29 cellular contexts compared by ENCODE assay signal in genomic region chr9:35852267-35852815, GRCh38. TPM values are rescaled to one million over a fixed set of nuclear protein-coding genes. Genes with fewer than 3 reads are reported as not detected.
"Had no signal": no experiment of that assay in that cellular context is flagged by ENCODE, and none has a peak within 500 bp of the region (broad histone marks: within the 10 kb centered on the region; RNA-seq: fewer than 3 reads in every experiment).

No MANE protein-coding gene starts in this region.

- H3K27ac ChIP-seq: body of pancreas, cardiac muscle cell, esophagus muscularis mucosa, neutrophil, pancreas, right lobe of liver, suprapubic skin, tibial nerve, VCaP had no signal

- H3K27ac Mint-ChIP-seq: activated CD8-positive, alpha-beta T cell treated with anti-CD3 and anti-CD28 coated beads, Interleukin-2, amount 10 ng/mL, durations not matched to agents 7 days and 5 days; activated naive CD4-positive, alpha-beta T cell treated with anti-CD3 and anti-CD28 coated beads, Interleukin-2, amount 10 ng/mL, durations not matched to agents 7 days and 5 days; effector memory CD8-positive, alpha-beta T cell; memory B cell; nephron; stimulated activated effector memory CD8-positive, alpha-beta T cell treated with anti-CD3 and anti-CD28 coated beads, Interleukin-12 subunit alpha, Interleukin-12 subunit beta, amount 100 ng/mL, for 72 hours; stimulated activated naive CD8-positive, alpha-beta T cell treated with anti-CD3 and anti-CD28 coated beads, Interleukin-15, amount 100 ng/mL, for 72 hours had no signal

- H3K36me3 ChIP-seq: neutrophil, right lobe of liver had no signal

- H3K9me3 ChIP-seq: body of pancreas, esophagus muscularis mucosa, neutrophil, pancreas, right lobe of liver, suprapubic skin, tibial nerve had no signal

- H3K4me1 ChIP-seq: body of pancreas, pancreas, right lobe of liver had no signal

- DNase-seq: activated CD4-positive, alpha-beta T cell treated with anti-CD3 and anti-CD28 coated beads for 1 hour; activated CD4-positive, alpha-beta T cell treated with anti-CD3 and anti-CD28 coated beads, Interleukin-2, amount 50 U/mL, for 1 hour; activated CD8-positive, alpha-beta T cell treated with anti-CD3 and anti-CD28 coated beads, Interleukin-2, amount 10 ng/mL, durations not matched to agents 7 days and 5 days; activated effector memory CD4-positive, alpha-beta T cell treated with Interleukin-2 at 50 U/mL for 16 hours; activated naive CD4-positive, alpha-beta T cell treated with anti-CD3 and anti-CD28 coated beads, Interleukin-2, amount 10 ng/mL, durations not matched to agents 7 days and 5 days; anterior cingulate cortex; body of pancreas; dermis blood vessel endothelial cell; effector memory CD8-positive, alpha-beta T cell; hippocampal formation; pancreas; small intestine had no signal

- H3K4me3 Mint-ChIP-seq: activated CD8-positive, alpha-beta T cell treated with anti-CD3 and anti-CD28 coated beads, Interleukin-2, amount 10 ng/mL, durations not matched to agents 7 days and 5 days; activated naive CD4-positive, alpha-beta T cell treated with anti-CD3 and anti-CD28 coated beads, Interleukin-2, amount 10 ng/mL, durations not matched to agents 7 days and 5 days; effector memory CD8-positive, alpha-beta T cell; memory B cell; nephron; stimulated activated effector memory CD8-positive, alpha-beta T cell treated with anti-CD3 and anti-CD28 coated beads, Interleukin-12 subunit alpha, Interleukin-12 subunit beta, amount 100 ng/mL, for 72 hours; stimulated activated naive CD8-positive, alpha-beta T cell treated with anti-CD3 and anti-CD28 coated beads, Interleukin-15, amount 100 ng/mL, for 72 hours had no signal

- H3K27me3 ChIP-seq: body of pancreas, cardiac muscle cell, esophagus muscularis mucosa, pancreas, right lobe of liver, suprapubic skin, tibial nerve had no signal

- H3K9me3 Mint-ChIP-seq: activated naive CD4-positive, alpha-beta T cell treated with anti-CD3 and anti-CD28 coated beads, Interleukin-2, amount 10 ng/mL, durations not matched to agents 7 days and 5 days; effector memory CD8-positive, alpha-beta T cell; memory B cell; nephron; stimulated activated effector memory CD8-positive, alpha-beta T cell treated with anti-CD3 and anti-CD28 coated beads, Interleukin-12 subunit alpha, Interleukin-12 subunit beta, amount 100 ng/mL, for 72 hours; stimulated activated naive CD8-positive, alpha-beta T cell treated with anti-CD3 and anti-CD28 coated beads, Interleukin-15, amount 100 ng/mL, for 72 hours had no signal

- H3K36me3 Mint-ChIP-seq: activated naive CD4-positive, alpha-beta T cell treated with anti-CD3 and anti-CD28 coated beads, Interleukin-2, amount 10 ng/mL, durations not matched to agents 7 days and 5 days; stimulated activated effector memory CD8-positive, alpha-beta T cell treated with anti-CD3 and anti-CD28 coated beads, Interleukin-12 subunit alpha, Interleukin-12 subunit beta, amount 100 ng/mL, for 72 hours had no signal

- H3K4me3 ChIP-seq: body of pancreas, cardiac muscle cell, esophagus muscularis mucosa, pancreas, right lobe of liver, suprapubic skin, tibial nerve had no signal

- ATAC-seq: activated CD8-positive, alpha-beta T cell treated with anti-CD3 and anti-CD28 coated beads, Interleukin-2, amount 10 ng/mL, durations not matched to agents 7 days and 5 days; body of pancreas; effector memory CD8-positive, alpha-beta T cell; pancreas; stimulated activated effector memory CD8-positive, alpha-beta T cell treated with anti-CD3 and anti-CD28 coated beads, Interleukin-12 subunit alpha, Interleukin-12 subunit beta, amount 100 ng/mL, for 72 hours; stimulated activated naive CD8-positive, alpha-beta T cell treated with anti-CD3 and anti-CD28 coated beads, Interleukin-15, amount 100 ng/mL, for 72 hours had no signal

- H3K27me3 Mint-ChIP-seq: memory B cell; stimulated activated naive CD8-positive, alpha-beta T cell treated with anti-CD3 and anti-CD28 coated beads, Interleukin-15, amount 100 ng/mL, for 72 hours had no signal

- H3K4me1 Mint-ChIP-seq: activated naive CD4-positive, alpha-beta T cell treated with anti-CD3 and anti-CD28 coated beads, Interleukin-2, amount 10 ng/mL, durations not matched to agents 7 days and 5 days had no signal

RNA-seq across cellular contexts. Expression of gene OR13J1, which starts 17.9 kb away (rescaled TPM):
- total RNA-seq: activated CD8-positive, alpha-beta T cell treated with anti-CD3 and anti-CD28 coated beads, Interleukin-2, amount 10 ng/mL, durations not matched to agents 7 days and 5 days; body of pancreas; cardiac muscle cell; chondrocyte; dermis blood vessel endothelial cell; esophagus muscularis mucosa; frontal cortex; liver; mononuclear cell; myocyte; pancreas; right lobe of liver; suprapubic skin; T-helper 2 cell treated with Interferon-gamma antibody and Interleukin-4, amounts not matched to agents 100 ng/mL and 5 ng/mL, for 36 hours; tibial nerve had no signal
- polyA plus RNA-seq: cardiac muscle cell, liver, pancreas, small intestine had no signal

RNA-seq across cellular contexts. Expression of gene FAM221B, which starts 23.8 kb away (rescaled TPM):
- total RNA-seq: activated CD8-positive, alpha-beta T cell treated with anti-CD3 and anti-CD28 coated beads, Interleukin-2, amount 10 ng/mL, durations not matched to agents 7 days and 5 days; cardiac muscle cell; chondrocyte; dermis blood vessel endothelial cell; esophagus muscularis mucosa; frontal cortex; liver; mononuclear cell; myocyte; pancreas; right lobe of liver; suprapubic skin; T-helper 2 cell treated with Interferon-gamma antibody and Interleukin-4, amounts not matched to agents 100 ng/mL and 5 ng/mL, for 36 hours; tibial nerve had no signal
- polyA plus RNA-seq: small intestine had no signal

RNA-seq across cellular contexts. Expression of gene SPAG8, which starts 40.3 kb away (rescaled TPM):
- total RNA-seq: dermis blood vessel endothelial cell had no signal
